In the genomic region with DNA sequence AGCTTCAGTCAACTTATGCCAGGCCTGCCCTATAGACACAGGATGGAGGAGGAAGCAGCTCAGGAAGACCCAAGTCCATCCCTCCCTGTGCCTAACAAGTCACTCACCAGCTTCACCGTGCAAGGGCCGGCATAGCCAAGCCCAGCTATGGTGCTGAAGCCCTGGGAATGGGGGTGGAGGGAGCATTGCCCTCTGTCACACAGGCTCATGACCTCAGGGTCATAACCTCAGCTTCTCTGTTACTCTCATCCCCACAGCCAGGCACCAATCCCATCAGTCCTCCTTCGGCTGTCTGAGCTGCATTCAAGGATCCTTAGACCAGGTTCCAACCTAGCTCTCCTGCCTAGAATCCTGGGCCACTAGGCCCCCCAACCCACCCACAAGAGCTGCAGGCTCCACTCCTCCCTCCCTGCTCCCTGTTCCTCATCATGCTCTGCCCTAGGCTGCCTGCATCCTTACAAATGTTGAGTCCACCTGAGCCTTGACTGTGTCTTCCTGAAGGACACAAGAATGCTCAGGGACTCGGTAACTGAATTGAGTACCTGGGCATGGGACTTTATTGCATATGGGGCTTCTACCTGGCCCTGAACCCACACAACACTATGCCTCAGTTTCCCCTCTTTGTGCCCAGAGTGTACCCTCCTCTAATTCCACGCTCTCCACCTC, we compare ENCODE assay signal across 25 cellular contexts. TPM values are rescaled to one million over a fixed set of nuclear protein-coding genes. Genes with fewer than 3 reads are reported as not detected.
DNase-seq lines count a peak whose midpoint lies in the region; ATAC-seq and TF ChIP-seq lines count a peak whose summit lies in the region.
"Had no signal": no experiment of that assay in that cellular context is flagged by ENCODE, and none has a peak within 500 bp of the region (broad histone marks: within the 10 kb centered on the region; RNA-seq: fewer than 3 reads in every experiment).

No MANE protein-coding gene starts in this region.

- intact Hi-C loops in CD14-positive monocyte (cut with micrococcal nuclease) = loop anchor here in 1 of 2 donors (5.0 to 10.0 kb wide), 2 partner anchors 176 to 284 kb away; partner anchors contain the start of gene CD84

- H3K36me3 Mint-ChIP-seq in CD14-positive monocyte = peaks cover 2 to 5% of the 10 kb centered on the region in 2 donors
- no peaks in the 10 kb centered on the region for H3K36me3 Mint-ChIP-seq in activated naive CD8-positive, alpha-beta T cell treated with anti-CD3 and anti-CD28 coated beads, Interleukin-2, amount 50 U/mL, for 24 hours (ENCODE audit: low read depth)
- H3K36me3 Mint-ChIP-seq in naive thymus-derived CD8-positive, alpha-beta T cell = no peaks in the 10 kb centered on the region

- peaks cover 0 to 2% (median 0%) of the 10 kb centered on the region in 7 donors for H3K9me3 Mint-ChIP-seq in CD14-positive monocyte
- H3K9me3 Mint-ChIP-seq in activated naive CD8-positive, alpha-beta T cell treated with anti-CD3 and anti-CD28 coated beads, Interleukin-2, amount 50 U/mL, for 24 hours = no peaks in the 10 kb centered on the region
- H3K9me3 Mint-ChIP-seq in naive thymus-derived CD8-positive, alpha-beta T cell = no peaks in the 10 kb centered on the region

- no peak for TF ChIP-seq CTCF in CD14-positive monocyte (IDR thresholded peaks at IDR 0.05)

- DNase-seq in CD14-positive monocyte (ENCODE audit: low spot score) (no peak), ELF-1 (ENCODE audit: low read depth, low spot score) (peak; percentile 10), hypothalamus (lab: John Stamatoyannopoulos, UW) (no peak), SKM-1 treated with dmso at 0.1 percent for 144 hours (lab: John Stamatoyannopoulos, UW; ENCODE audit: unreplicated experiment) (no peak)
- DNase-seq in activated naive CD8-positive, alpha-beta T cell treated with anti-CD3 and anti-CD28 coated beads, Interleukin-2, amount 50 U/mL, for 24 hours = no peak
- no peak for DNase-seq in naive thymus-derived CD8-positive, alpha-beta T cell
- DNase-seq: activated CD4-positive, alpha-beta T cell treated with anti-CD3 and anti-CD28 coated beads for 4 hours; activated naive CD4-positive, alpha-beta T cell treated with Interleukin-2 at 50 U/mL for 16 hours; activated T-cell treated with anti-CD3 and anti-CD28 coated beads for 4 hours; DND-41; effector CD8-positive, alpha-beta T cell; esophagus squamous epithelium; kidney; NCI-H187; posterior cingulate gyrus; stimulated activated CD4-positive, alpha-beta T cell treated with anti-CD3 and anti-CD28 coated beads, Interleukin-2, amount 100 ng/mL, for 24 hours; stimulated activated naive CD4-positive, alpha-beta T cell treated with Interleukin-2 at 50 U/mL for 16 hours; transverse colon had no signal

- POLR2A ChIA-PET in naive thymus-derived CD8-positive, alpha-beta T cell (lab: Charles Lee) = interaction anchor here (1.0 kb wide), 1 partner anchor 24 kb away, joined by 3 read pairs; no protein-coding TSS in a partner anchor

- H3K4me1 Mint-ChIP-seq in CD14-positive monocyte = peaks cover 77% of the 10 kb centered on the region
- peaks cover 36% of the 10 kb centered on the region for H3K4me1 Mint-ChIP-seq in activated naive CD8-positive, alpha-beta T cell treated with anti-CD3 and anti-CD28 coated beads, Interleukin-2, amount 50 U/mL, for 24 hours
- H3K4me1 Mint-ChIP-seq in naive thymus-derived CD8-positive, alpha-beta T cell = peaks cover 13 to 48% (median 33%) of the 10 kb centered on the region in 4 donors

- ATAC-seq in activated naive CD8-positive, alpha-beta T cell treated with anti-CD3 and anti-CD28 coated beads, Interleukin-2, amount 50 U/mL, for 24 hours = no peak
- ATAC-seq in naive thymus-derived CD8-positive, alpha-beta T cell = no peak
- ATAC-seq in GM18505 (IDR thresholded peaks at IDR 0.05; ENCODE audit: unreplicated experiment) = no peak
- ATAC-seq: gastroesophageal sphincter, Right ventricle myocardium inferior had no signal

- H3K27ac Mint-ChIP-seq in CD14-positive monocyte = peak overlapping the region; percentile 80 to 89 (median 86)
- no peak overlapping the region for H3K27ac Mint-ChIP-seq in activated naive CD8-positive, alpha-beta T cell treated with anti-CD3 and anti-CD28 coated beads, Interleukin-2, amount 50 U/mL, for 24 hours
- H3K27ac Mint-ChIP-seq in naive thymus-derived CD8-positive, alpha-beta T cell = peak overlapping the region in 5 of 10 donors; percentile 26 to 78 (median 61)

- H3K4me3 Mint-ChIP-seq in CD14-positive monocyte = peak overlapping the region; percentile 69 to 87
- H3K4me3 Mint-ChIP-seq in activated naive CD8-positive, alpha-beta T cell treated with anti-CD3 and anti-CD28 coated beads, Interleukin-2, amount 50 U/mL, for 24 hours = peak overlapping the region; percentile 10
- H3K4me3 Mint-ChIP-seq in naive thymus-derived CD8-positive, alpha-beta T cell = peak overlapping the region in 6 of 10 donors; percentile 3 to 88 (median 54)

- no peak for TF ChIP-seq POLR2A in GM18505 (IDR thresholded peaks at IDR 0.05; ENCODE audit: borderline replicate concordance, extremely low read depth, insufficient read depth, insufficient read length)

- peaks cover 0 to under 1% (median 0%) of the 10 kb centered on the region in 3 donors for H3K27me3 Mint-ChIP-seq in CD14-positive monocyte (ENCODE audit: low read depth in 3 of 3)
- peaks cover 5% of the 10 kb centered on the region for H3K27me3 Mint-ChIP-seq in activated naive CD8-positive, alpha-beta T cell treated with anti-CD3 and anti-CD28 coated beads, Interleukin-2, amount 50 U/mL, for 24 hours
- H3K27me3 Mint-ChIP-seq in naive thymus-derived CD8-positive, alpha-beta T cell = no peaks in the 10 kb centered on the region

RNA-seq across cellular contexts. Expression of gene CD244, which starts 1.7 kb away (rescaled TPM):
- polyA plus RNA-seq in CD14-positive monocyte = 100 to 1,000 TPM; 106 to 116 TPM
- total RNA-seq in naive thymus-derived CD8-positive, alpha-beta T cell = under 1 TPM; 0.62 to 0.66 TPM
- 10 to 100 TPM; 11.7 to 82.2 (median 16.1) TPM for polyA plus RNA-seq in naive thymus-derived CD8-positive, alpha-beta T cell
- total RNA-seq: ascending aorta, chondrocyte, M059J, OCI-LY7 had no signal

RNA-seq across cellular contexts. Expression of gene ITLN1, which starts 24.0 kb away (rescaled TPM):
- polyA plus RNA-seq in CD14-positive monocyte = 1 to 10 TPM; 1.3 to 1.6 TPM
- total RNA-seq in naive thymus-derived CD8-positive, alpha-beta T cell = not detected
- not detected for polyA plus RNA-seq in naive thymus-derived CD8-positive, alpha-beta T cell
- total RNA-seq: chondrocyte, esophagus squamous epithelium, kidney, M059J, OCI-LY7 had no signal

Comparison
In these comparisons a context has a peak if more than half of its experiments do, and no peak if none do; other contexts are left out.
1. H3K4me3 Mint-ChIP-seq: peak in every context shown above with its lines; median percentile 78 in CD14-positive monocyte; 54 in naive thymus-derived CD8-positive, alpha-beta T cell; 10 in activated naive CD8-positive, alpha-beta T cell treated with anti-CD3 and anti-CD28 coated beads, Interleukin-2, amount 50 U/mL, for 24 hours.